In genomic region chr9:104093162-104093561, GRCh38 we compare ENCODE assay signal across 8 cellular contexts. TPM values are rescaled to one million over a fixed set of nuclear protein-coding genes. Genes with fewer than 3 reads are reported as not detected.
DNase-seq lines count a peak whose midpoint lies in the region; ATAC-seq and TF ChIP-seq lines count a peak whose summit lies in the region.

No MANE protein-coding gene starts in this region.

- no CpG with 5 or more reads among the region's 8 CpGs for WGBS in H9 (ENCODE audit: extremely low coverage, insufficient read length, low lambda C conversion rate)
- 7% methylated on average over 8 of the region's 8 CpGs for WGBS in hepatocyte (ENCODE audit: low lambda C conversion rate, missing lambda C conversion rate)
- WGBS in spleen, 5 donors = 6 to 8% (median 8%) methylated on average over 8 of the region's 8 CpGs

- no peak overlapping the region for H3K4ac ChIP-seq in H9 (ENCODE audit: low read depth, low read length)

- H2BK20ac ChIP-seq in H9 (ENCODE audit: low read depth, low read length, poor library complexity, severe bottlenecking) = no peak overlapping the region

- H4K20me1 ChIP-seq in H9 (ENCODE audit: control insufficient read depth, insufficient read depth, insufficient read length) (no peaks in the 10 kb centered on the region), hepatocyte (ENCODE audit: insufficient read depth, poor library complexity, severe bottlenecking) (no peaks in the 10 kb centered on the region)

- H2BK5ac ChIP-seq in H9 (ENCODE audit: insufficient read length, low read length) = no peak overlapping the region

- H3K27me3 ChIP-seq in H9 (ENCODE audit: insufficient read depth, low read length) = no peaks in the 10 kb centered on the region
- no peaks in the 10 kb centered on the region for H3K27me3 ChIP-seq in hepatocyte
- no peaks in the 10 kb centered on the region for H3K27me3 ChIP-seq in spleen (replicated peaks in 1 of 7)

- H3K36me3 Mint-ChIP-seq in H9 (ENCODE audit: insufficient read depth in 1 of 3, low read depth in 3 of 3) = no peaks in the 10 kb centered on the region; a peak in 3 of 7 replicates
- peaks cover 36% of the 10 kb centered on the region for H3K36me3 Mint-ChIP-seq in activated CD8-positive, alpha-beta T cell treated with anti-CD3 and anti-CD28 coated beads, Interleukin-2, amount 10 ng/mL, durations not matched to agents 7 days and 5 days (ENCODE audit: low read depth)

- H2BK12ac ChIP-seq in H9 (ENCODE audit: insufficient read length, low read depth, low read length) = no peak overlapping the region

- no peak overlapping the region for H3K18ac ChIP-seq in H9 (ENCODE audit: insufficient read length, low read depth, low read length)

- no peak overlapping the region for H2AK5ac ChIP-seq in H9 (ENCODE audit: insufficient read length, low read length)

- no peak overlapping the region for H3K23ac ChIP-seq in H9 (ENCODE audit: insufficient read length, low read depth, low read length)

- no peak overlapping the region for H4K8ac ChIP-seq in H9 (replicated peaks; ENCODE audit: insufficient read length, low read depth, low read length)

- H3K4me3 ChIP-seq in AG04449 (ENCODE audit: low read depth, low read length) (peak overlapping the region; percentile 74), hepatocyte (peak overlapping the region; percentile 39), spleen (peak overlapping the region; percentile 70 to 88 (median 84))

- H3K4me2 ChIP-seq in H9 (ENCODE audit: insufficient read depth, insufficient read length, low read length) = peak overlapping the region; percentile 73
- peak overlapping the region; percentile 84 for H3K4me2 ChIP-seq in hepatocyte

- no peak overlapping the region for H3K14ac ChIP-seq in H9 (ENCODE audit: insufficient read depth, low read length)

- H3K79me2 ChIP-seq in H9 (ENCODE audit: insufficient read depth, low read length) (peaks cover 3% of the 10 kb centered on the region; the same call in 1 of the 2 replicates), hepatocyte (peaks cover 14% of the 10 kb centered on the region)

- intact Hi-C loops in spleen (cut with DNase I; ENCODE audit: low total_unique reads) = no loop called here

- H2BK15ac ChIP-seq in H9 (ENCODE audit: low read depth, low read length) = no peak overlapping the region

- no peak overlapping the region for H3K56ac ChIP-seq in H9 (ENCODE audit: insufficient read length, low read depth, low read length)

- TF ChIP-seq CTCF in AG04449 (IDR thresholded peaks at IDR 0.05; ENCODE audit: insufficient read depth, low read length, missing control alignments) (no peak), H9 (conservative IDR thresholded peaks at IDR 0.05) (no peak), hepatocyte (IDR thresholded peaks at IDR 0.05; ENCODE audit: poor library complexity) (no peak), spleen (IDR thresholded peaks at IDR 0.05 in 8 of 11, conservative IDR thresholded peaks at IDR 0.05 in 3 of 11) (no peak)

- peak overlapping the region; percentile 72 for H3K27ac ChIP-seq in H9 (ENCODE audit: insufficient read length, low read depth, low read length)
- peak overlapping the region; percentile 93 for H3K27ac ChIP-seq in hepatocyte
- peak overlapping the region; percentile 92 to 98 (median 96) for H3K27ac ChIP-seq in spleen

- H3K27ac Mint-ChIP-seq in H9 = peak overlapping the region; percentile 99 to 100 (median 99); a peak in 6 of 7 replicates
- H3K27ac Mint-ChIP-seq in activated CD8-positive, alpha-beta T cell treated with anti-CD3 and anti-CD28 coated beads, Interleukin-2, amount 10 ng/mL, durations not matched to agents 7 days and 5 days = peak overlapping the region; percentile 100

- H3K36me3 ChIP-seq in hepatocyte (replicated peaks; ENCODE audit: insufficient read depth, low read depth) (no peaks in the 10 kb centered on the region), spleen (no peaks in the 10 kb centered on the region)

- peak overlapping the region; percentile 98 for H3K9ac ChIP-seq in H9 (ENCODE audit: extremely low read depth, insufficient read length, low read length)

- H3K27me3 Mint-ChIP-seq in H9 (ENCODE audit: low read depth) = no peaks in the 10 kb centered on the region
- H3K27me3 Mint-ChIP-seq in activated CD8-positive, alpha-beta T cell treated with anti-CD3 and anti-CD28 coated beads, Interleukin-2, amount 10 ng/mL, durations not matched to agents 7 days and 5 days (ENCODE audit: low read depth) = peaks cover 7% of the 10 kb centered on the region

- peaks cover 3% of the 10 kb centered on the region for H3K23me2 ChIP-seq in H9 (ENCODE audit: insufficient read length, low read depth, low read length, poor library complexity, severe bottlenecking)

- H4K91ac ChIP-seq in H9 (ENCODE audit: insufficient read length, low read depth, low read length) = no peak overlapping the region

- no peak overlapping the region for H3T11ph ChIP-seq in H9 (ENCODE audit: low read length)

- ATAC-seq in activated CD8-positive, alpha-beta T cell treated with anti-CD3 and anti-CD28 coated beads, Interleukin-2, amount 10 ng/mL, durations not matched to agents 7 days and 5 days = no peak
- no peak for ATAC-seq in HG02970 (IDR thresholded peaks at IDR 0.05; ENCODE audit: low FRiP score, unreplicated experiment)

- H3K4me3 Mint-ChIP-seq in H9 = peak overlapping the region; percentile 89 to 98
- H3K4me3 Mint-ChIP-seq in activated CD8-positive, alpha-beta T cell treated with anti-CD3 and anti-CD28 coated beads, Interleukin-2, amount 10 ng/mL, durations not matched to agents 7 days and 5 days = peak overlapping the region; percentile 87

- DNase-seq in AG04449 (ENCODE audit: low read depth, low spot score) (no peak), H9 (no peak), hepatocyte (ENCODE audit: low spot score) (peak; percentile 8), spleen (no peak), OCI-M2 (lab: John Stamatoyannopoulos, UW; ENCODE audit: unreplicated experiment) (no peak), 8988T (no peak)
- no peak for DNase-seq in activated CD8-positive, alpha-beta T cell treated with anti-CD3 and anti-CD28 coated beads, Interleukin-2, amount 10 ng/mL, durations not matched to agents 7 days and 5 days

- TF ChIP-seq POLR2A in spleen (IDR thresholded peaks at IDR 0.05) = no peak

- no peaks in the 10 kb centered on the region for H3K9me3 Mint-ChIP-seq in H9
- H3K9me3 Mint-ChIP-seq in activated CD8-positive, alpha-beta T cell treated with anti-CD3 and anti-CD28 coated beads, Interleukin-2, amount 10 ng/mL, durations not matched to agents 7 days and 5 days (ENCODE audit: insufficient read depth) = no peaks in the 10 kb centered on the region

- H3K9me3 ChIP-seq in H9 (ENCODE audit: control insufficient read depth, low read depth, low read length) = no peaks in the 10 kb centered on the region
- H3K9me3 ChIP-seq in hepatocyte (ENCODE audit: low read depth) = no peaks in the 10 kb centered on the region
- H3K9me3 ChIP-seq in spleen = no peaks in the 10 kb centered on the region

- POLR2A ChIA-PET in AG04449 (lab: Yijun Ruan, JAX) = interaction anchor here (1.2 to 1.6 kb wide), 2 partner anchors 17 to 18 kb away, joined by 6 to 7 read pairs; no protein-coding TSS in a partner anchor
- POLR2A ChIA-PET in activated CD8-positive, alpha-beta T cell treated with anti-CD3 and anti-CD28 coated beads, Interleukin-2, amount 10 ng/mL, durations not matched to agents 7 days and 5 days (lab: Charles Lee) = interaction anchor here (0.6 to 2.6 kb wide), 15 partner anchors 8 to 655 kb away, joined by 3 to 18 read pairs (median 5); partner anchors contain the start of gene NIPSNAP3A

- H3K79me1 ChIP-seq in H9 (ENCODE audit: insufficient read depth, low read depth, low read length, poor library complexity, severe bottlenecking) = no peaks in the 10 kb centered on the region

- H4K5ac ChIP-seq in H9 (ENCODE audit: insufficient read length, low read depth, low read length) = no peak overlapping the region

- peaks cover 23 to 29% of the 10 kb centered on the region in 2 experiments for H3K4me1 Mint-ChIP-seq in H9
- H3K4me1 Mint-ChIP-seq in activated CD8-positive, alpha-beta T cell treated with anti-CD3 and anti-CD28 coated beads, Interleukin-2, amount 10 ng/mL, durations not matched to agents 7 days and 5 days (ENCODE audit: low read depth) = peaks cover 47% of the 10 kb centered on the region

- CTCF ChIA-PET in AG04449 (lab: Yijun Ruan, JAX) = no interaction called here
- CTCF ChIA-PET in activated CD8-positive, alpha-beta T cell treated with anti-CD3 and anti-CD28 coated beads, Interleukin-2, amount 10 ng/mL, durations not matched to agents 7 days and 5 days (lab: Charles Lee) = interaction anchor here (1.1 to 1.4 kb wide), 4 partner anchors 9 to 655 kb away, joined by 3 to 4 read pairs (median 3); partner anchors contain the start of gene NIPSNAP3A

- H3K9me2 ChIP-seq in hepatocyte (replicated peaks; ENCODE audit: insufficient read depth) = no peaks in the 10 kb centered on the region

- no peak overlapping the region for H2BK120ac ChIP-seq in H9 (ENCODE audit: low read depth, low read length, poor library complexity, severe bottlenecking)

- no peak overlapping the region for H2AFZ ChIP-seq in H9 (ENCODE audit: low read length)
- peak overlapping the region; percentile 72 for H2AFZ ChIP-seq in hepatocyte

- H3K4me1 ChIP-seq in H9 (ENCODE audit: insufficient read depth, low read length) (peaks cover 4% of the 10 kb centered on the region; the same call in 1 of the 2 replicates), hepatocyte (ENCODE audit: insufficient read depth) (peaks cover 9% of the 10 kb centered on the region), spleen (peaks cover 12 to 51% (median 30%) of the 10 kb centered on the region in 6 donors)

RNA-seq across cellular contexts. Expression of gene SMC2, which starts 0.9 kb away (rescaled TPM):
- total RNA-seq in H9 (2021) (43.4 and 47.0 TPM in 2 replicates), hepatocyte (11.8 and 12.0 TPM in 2 replicates), spleen (10 to 100 TPM; 11.8 to 18.8 (median 12.8) TPM)
- 10 to 100 TPM; 79.5 to 81.7 TPM for total RNA-seq in activated CD8-positive, alpha-beta T cell treated with anti-CD3 and anti-CD28 coated beads, Interleukin-2, amount 10 ng/mL, durations not matched to agents 7 days and 5 days
- polyA plus RNA-seq in hepatocyte (11.5 and 16.6 TPM in 2 replicates), spleen (1 to 10 TPM; 3.0 to 4.2 (median 3.7) TPM)
